In genomic region chr12:119230804-119231203, GRCh38 we compare ENCODE assay signal across 33 cellular contexts. TPM values are rescaled to one million over a fixed set of nuclear protein-coding genes. Genes with fewer than 3 reads are reported as not detected.
"Had no signal": no experiment of that assay in that cellular context is flagged by ENCODE, and none has a peak within 500 bp of the region (broad histone marks: within the 10 kb centered on the region; RNA-seq: fewer than 3 reads in every experiment).

No MANE protein-coding gene starts in this region.

- H3K36me3 Mint-ChIP-seq: activated CD8-positive, alpha-beta memory T cell treated with anti-CD3 and anti-CD28 coated beads, Interleukin-2, amount 10 ng/mL, durations not matched to agents 7 days and 5 days; activated naive CD4-positive, alpha-beta T cell treated with anti-CD3 and anti-CD28 coated beads, Interleukin-2, amount 50 U/mL, for 24 hours; natural killer cell treated with Interleukin-12 subunit alpha and Interleukin-12 subunit beta and Interleukin-15 and Interleukin-18, amount 100 ng/mL, for 72 hours; stimulated activated effector memory CD8-positive, alpha-beta T cell treated with anti-CD3 and anti-CD28 coated beads, Interleukin-12 subunit alpha, Interleukin-12 subunit beta, amount 100 ng/mL, for 72 hours; WTC11 had no signal

- H3K27me3 Mint-ChIP-seq: activated CD8-positive, alpha-beta memory T cell treated with anti-CD3 and anti-CD28 coated beads, Interleukin-2, amount 10 ng/mL, durations not matched to agents 7 days and 5 days; T-helper 17 cell had no signal

- H3K4me1 Mint-ChIP-seq: activated CD8-positive, alpha-beta memory T cell treated with anti-CD3 and anti-CD28 coated beads, Interleukin-2, amount 10 ng/mL, durations not matched to agents 7 days and 5 days; activated naive CD4-positive, alpha-beta T cell treated with anti-CD3 and anti-CD28 coated beads, Interleukin-2, amount 50 U/mL, for 24 hours; activated naive CD8-positive, alpha-beta T cell treated with anti-CD3 and anti-CD28 coated beads, Interleukin-2, amount 50 U/mL, for 24 hours; stimulated activated effector memory CD8-positive, alpha-beta T cell treated with anti-CD3 and anti-CD28 coated beads, Interleukin-12 subunit alpha, Interleukin-12 subunit beta, amount 100 ng/mL, for 72 hours; T-helper 17 cell had no signal

- H3K4me3 Mint-ChIP-seq: activated CD8-positive, alpha-beta memory T cell treated with anti-CD3 and anti-CD28 coated beads, Interleukin-2, amount 10 ng/mL, durations not matched to agents 7 days and 5 days; activated CD8-positive, alpha-beta T cell treated with anti-CD3 and anti-CD28 coated beads for 36 hours; activated naive CD4-positive, alpha-beta T cell treated with anti-CD3 and anti-CD28 coated beads, Interleukin-2, amount 50 U/mL, for 24 hours; activated naive CD8-positive, alpha-beta T cell treated with anti-CD3 and anti-CD28 coated beads, Interleukin-2, amount 50 U/mL, for 24 hours; effector memory CD8-positive, alpha-beta T cell; natural killer cell treated with Interleukin-12 subunit alpha and Interleukin-12 subunit beta and Interleukin-15 and Interleukin-18, amount 100 ng/mL, for 72 hours; stimulated activated effector memory CD8-positive, alpha-beta T cell treated with anti-CD3 and anti-CD28 coated beads, Interleukin-12 subunit alpha, Interleukin-12 subunit beta, amount 100 ng/mL, for 72 hours; stimulated activated naive CD8-positive, alpha-beta T cell treated with anti-CD3 and anti-CD28 coated beads, Interleukin-15, Interleukin-2, amounts not matched to agents 100 ng/mL and 50 ng/mL, for 24 hours; T-helper 17 cell had no signal

- H3K9me3 ChIP-seq: heart left ventricle, lower lobe of right lung, pancreas, psoas muscle, sigmoid colon, thoracic aorta had no signal

- H3K36me3 ChIP-seq: heart left ventricle, lower lobe of right lung, pancreas, sigmoid colon, thoracic aorta had no signal

- ATAC-seq: activated CD8-positive, alpha-beta memory T cell treated with anti-CD3 and anti-CD28 coated beads, Interleukin-2, amount 10 ng/mL, durations not matched to agents 7 days and 5 days; activated CD8-positive, alpha-beta T cell treated with anti-CD3 and anti-CD28 coated beads for 36 hours; activated naive CD8-positive, alpha-beta T cell treated with anti-CD3 and anti-CD28 coated beads, Interleukin-2, amount 50 U/mL, for 24 hours; effector memory CD8-positive, alpha-beta T cell; esophagus mucosa; left lobe of liver; lower lobe of right lung; natural killer cell treated with Interleukin-12 subunit alpha and Interleukin-12 subunit beta and Interleukin-15 and Interleukin-18, amount 100 ng/mL, for 72 hours; pancreas; stimulated activated effector memory CD8-positive, alpha-beta T cell treated with anti-CD3 and anti-CD28 coated beads, Interleukin-12 subunit alpha, Interleukin-12 subunit beta, amount 100 ng/mL, for 72 hours; T-helper 17 cell had no signal

- H3K27me3 ChIP-seq: heart left ventricle, sigmoid colon had no signal

- H3K27ac Mint-ChIP-seq: activated CD8-positive, alpha-beta memory T cell treated with anti-CD3 and anti-CD28 coated beads, Interleukin-2, amount 10 ng/mL, durations not matched to agents 7 days and 5 days; activated CD8-positive, alpha-beta T cell treated with anti-CD3 and anti-CD28 coated beads for 36 hours; activated naive CD4-positive, alpha-beta T cell treated with anti-CD3 and anti-CD28 coated beads, Interleukin-2, amount 50 U/mL, for 24 hours; activated naive CD8-positive, alpha-beta T cell treated with anti-CD3 and anti-CD28 coated beads, Interleukin-2, amount 50 U/mL, for 24 hours; activated T-helper 2 cell treated with anti-CD3 and anti-CD28 coated beads, Interferon-gamma antibody, Interleukin-2, Interleukin-4, amounts not matched to agents 10 μg/mL and 5 μg/mL and 100 μg/mL, durations not matched to agents 14 hours and 24 hours and 36 hours; effector memory CD8-positive, alpha-beta T cell; natural killer cell treated with Interleukin-12 subunit alpha and Interleukin-12 subunit beta and Interleukin-15 and Interleukin-18, amount 100 ng/mL, for 72 hours; stimulated activated effector memory CD8-positive, alpha-beta T cell treated with anti-CD3 and anti-CD28 coated beads, Interleukin-12 subunit alpha, Interleukin-12 subunit beta, amount 100 ng/mL, for 72 hours; stimulated activated naive CD8-positive, alpha-beta T cell treated with anti-CD3 and anti-CD28 coated beads, Interleukin-15, Interleukin-2, amounts not matched to agents 100 ng/mL and 50 ng/mL, for 24 hours; T-helper 17 cell had no signal

- H3K4me1 ChIP-seq: heart left ventricle, lower lobe of right lung, pancreas, psoas muscle, sigmoid colon had no signal

- DNase-seq: activated CD4-positive, alpha-beta T cell treated with anti-CD3 and anti-CD28 coated beads for 1 hour; activated CD4-positive, alpha-beta T cell treated with anti-CD3 and anti-CD28 coated beads, Interleukin-2, amount 50 U/mL, for 1 hour; activated CD8-positive, alpha-beta memory T cell treated with anti-CD3 and anti-CD28 coated beads, Interleukin-2, amount 10 ng/mL, durations not matched to agents 7 days and 5 days; activated CD8-positive, alpha-beta T cell treated with anti-CD3 and anti-CD28 coated beads for 36 hours; activated naive CD8-positive, alpha-beta T cell treated with anti-CD3 and anti-CD28 coated beads, Interleukin-2, amount 50 U/mL, for 24 hours; activated T-cell treated with anti-CD3 and anti-CD28 coated beads, Interleukin-2, amount 50 U/mL, for 48 hours; amygdala; caudate nucleus; cortex of kidney; effector memory CD8-positive, alpha-beta T cell; foreskin fibroblast; heart left ventricle; kidney glomerular epithelial cell; lower lobe of right lung; mesenchymal stem cell; pancreas; psoas muscle; sigmoid colon; small intestine; stimulated activated CD4-positive, alpha-beta T cell treated with anti-CD3 and anti-CD28 coated beads, Interleukin-4, amount 100 ng/mL, for 24 hours; T-helper 17 cell; T1000; trophoblast cell had no signal

- H3K9me3 Mint-ChIP-seq: activated CD8-positive, alpha-beta T cell treated with anti-CD3 and anti-CD28 coated beads for 36 hours; activated naive CD4-positive, alpha-beta T cell treated with anti-CD3 and anti-CD28 coated beads, Interleukin-2, amount 50 U/mL, for 24 hours; activated T-helper 2 cell treated with anti-CD3 and anti-CD28 coated beads, Interferon-gamma antibody, Interleukin-2, Interleukin-4, amounts not matched to agents 10 μg/mL and 5 μg/mL and 100 μg/mL, durations not matched to agents 14 hours and 24 hours and 36 hours; natural killer cell treated with Interleukin-12 subunit alpha and Interleukin-12 subunit beta and Interleukin-15 and Interleukin-18, amount 100 ng/mL, for 72 hours; stimulated activated naive CD8-positive, alpha-beta T cell treated with anti-CD3 and anti-CD28 coated beads, Interleukin-15, Interleukin-2, amounts not matched to agents 100 ng/mL and 50 ng/mL, for 24 hours had no signal

- H3K4me3 ChIP-seq: lower lobe of right lung, pancreas, thoracic aorta had no signal

- H3K27ac ChIP-seq: heart left ventricle, lower lobe of right lung, pancreas, psoas muscle, sigmoid colon, thoracic aorta had no signal

RNA-seq across cellular contexts. Expression of gene HSPB8, which starts 52.1 kb away (rescaled TPM):
- total RNA-seq: activated CD8-positive, alpha-beta memory T cell treated with anti-CD3 and anti-CD28 coated beads, Interleukin-2, amount 10 ng/mL, durations not matched to agents 7 days and 5 days; activated CD8-positive, alpha-beta T cell treated with anti-CD3 and anti-CD28 coated beads for 36 hours; activated T-helper 2 cell treated with anti-CD3 and anti-CD28 coated beads, Interferon-gamma antibody, Interleukin-2, Interleukin-4, amounts not matched to agents 10 μg/mL and 5 μg/mL and 100 μg/mL, durations not matched to agents 14 hours and 24 hours and 36 hours; mononuclear cell; natural killer cell treated with Interleukin-12 subunit alpha and Interleukin-12 subunit beta and Interleukin-15 and Interleukin-18, amount 100 ng/mL, for 72 hours; T-helper 17 cell had no signal
